In the genomic region with DNA sequence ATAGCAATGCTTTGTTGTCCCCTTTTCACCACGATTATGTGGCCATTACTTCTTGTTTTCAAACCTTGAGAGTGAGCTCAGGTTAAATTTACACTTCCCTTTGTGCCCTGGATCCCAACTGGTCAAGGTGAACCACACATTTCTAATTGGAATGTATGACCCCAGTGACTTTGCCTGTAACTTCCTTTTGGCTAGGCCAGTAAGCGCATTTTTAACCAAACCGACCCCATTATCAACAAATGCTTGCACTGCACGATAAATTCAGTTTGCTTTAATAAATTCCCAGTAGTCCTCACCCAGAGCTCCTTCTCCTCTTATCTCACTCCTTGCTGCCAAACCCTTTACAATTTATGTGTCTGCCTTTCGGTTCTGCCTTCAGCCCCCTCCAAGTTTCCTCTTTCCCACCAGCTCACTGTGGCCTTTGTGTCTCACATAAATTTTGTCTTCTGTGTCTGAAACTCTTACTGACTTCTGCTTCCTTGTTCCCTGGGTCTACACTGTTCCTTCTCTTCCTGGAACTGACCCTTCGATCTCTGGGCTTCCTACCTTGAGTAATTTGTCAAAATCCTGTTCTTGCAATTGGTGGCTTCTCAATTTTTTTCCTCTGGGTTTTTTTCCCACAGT, we compare ENCODE assay signal across 25 cellular contexts. TPM values are rescaled to one million over a fixed set of nuclear protein-coding genes. Genes with fewer than 3 reads are reported as not detected.
DNase-seq lines count a peak whose midpoint lies in the region; ATAC-seq and TF ChIP-seq lines count a peak whose summit lies in the region.
"Had no signal": no experiment of that assay in that cellular context is flagged by ENCODE, and none has a peak within 500 bp of the region (broad histone marks: within the 10 kb centered on the region; RNA-seq: fewer than 3 reads in every experiment).

No MANE protein-coding gene starts in this region.

- H3K27me3 ChIP-seq in left ventricle myocardium inferior (ENCODE audit: low read depth) (no peaks in the 10 kb centered on the region), left lung (no peaks in the 10 kb centered on the region), Peyer's patch (no peaks in the 10 kb centered on the region)

- H3K36me3 ChIP-seq in left ventricle myocardium inferior (no peaks in the 10 kb centered on the region), left lung (no peaks in the 10 kb centered on the region), Peyer's patch (no peaks in the 10 kb centered on the region)
- H3K36me3 ChIP-seq: BE2C had no signal

- H3K27ac ChIP-seq in left ventricle myocardium inferior (replicated peaks) (no peak overlapping the region), left lung (peak overlapping the region in 1 of 2 donors; percentile 80), Peyer's patch (no peak overlapping the region)

- ATAC-seq in Right ventricle myocardium inferior = peak; percentile 46
- ATAC-seq in left lung = peak; percentile 52
- ATAC-seq in stimulated activated memory B cell treated with anti-CD40 and anti-IgM and Interleukin-4, amounts not matched to agents 10 μg/mL and 1 μg/mL and 100 μg/mL, for 72 hours = no peak
- ATAC-seq in activated naive CD8-positive, alpha-beta T cell treated with anti-CD3 and anti-CD28 coated beads, Interleukin-2, amount 50 U/mL, for 24 hours = no peak
- ATAC-seq: esophagus mucosa, left colon had no signal

- H3K9me3 Mint-ChIP-seq in stimulated activated memory B cell treated with anti-CD40 and anti-IgM and Interleukin-4, amounts not matched to agents 10 μg/mL and 1 μg/mL and 100 μg/mL, for 72 hours = peaks cover 4% of the 10 kb centered on the region
- H3K9me3 Mint-ChIP-seq in activated naive CD8-positive, alpha-beta T cell treated with anti-CD3 and anti-CD28 coated beads, Interleukin-2, amount 50 U/mL, for 24 hours = no peaks in the 10 kb centered on the region
- H3K9me3 Mint-ChIP-seq: central memory CD8-positive, alpha-beta T cell had no signal

- H3K4me1 ChIP-seq in left ventricle myocardium inferior (no peaks in the 10 kb centered on the region), left lung (peaks cover 0 to 55% of the 10 kb centered on the region in 2 donors), Peyer's patch (no peaks in the 10 kb centered on the region)
- H3K4me1 ChIP-seq: BE2C had no signal

- peaks cover 20% of the 10 kb centered on the region for H3K4me1 Mint-ChIP-seq in stimulated activated memory B cell treated with anti-CD40 and anti-IgM and Interleukin-4, amounts not matched to agents 10 μg/mL and 1 μg/mL and 100 μg/mL, for 72 hours
- peaks cover 34% of the 10 kb centered on the region for H3K4me1 Mint-ChIP-seq in activated naive CD8-positive, alpha-beta T cell treated with anti-CD3 and anti-CD28 coated beads, Interleukin-2, amount 50 U/mL, for 24 hours
- H3K4me1 Mint-ChIP-seq: central memory CD8-positive, alpha-beta T cell had no signal

- no peaks in the 10 kb centered on the region for H3K27me3 Mint-ChIP-seq in stimulated activated memory B cell treated with anti-CD40 and anti-IgM and Interleukin-4, amounts not matched to agents 10 μg/mL and 1 μg/mL and 100 μg/mL, for 72 hours
- no peaks in the 10 kb centered on the region for H3K27me3 Mint-ChIP-seq in activated naive CD8-positive, alpha-beta T cell treated with anti-CD3 and anti-CD28 coated beads, Interleukin-2, amount 50 U/mL, for 24 hours
- H3K27me3 Mint-ChIP-seq: activated CD4-positive, alpha-beta memory T cell treated with anti-CD3 and anti-CD28 coated beads, Interleukin-2, amount 10 ng/mL, durations not matched to agents 7 days and 5 days had no signal

- peak overlapping the region; percentile 4 for H3K27ac Mint-ChIP-seq in stimulated activated memory B cell treated with anti-CD40 and anti-IgM and Interleukin-4, amounts not matched to agents 10 μg/mL and 1 μg/mL and 100 μg/mL, for 72 hours
- H3K27ac Mint-ChIP-seq in activated naive CD8-positive, alpha-beta T cell treated with anti-CD3 and anti-CD28 coated beads, Interleukin-2, amount 50 U/mL, for 24 hours = no peak overlapping the region
- H3K27ac Mint-ChIP-seq: activated CD4-positive, alpha-beta memory T cell treated with anti-CD3 and anti-CD28 coated beads, Interleukin-2, amount 10 ng/mL, durations not matched to agents 7 days and 5 days had no signal

- intact Hi-C loops in Right ventricle myocardium inferior (cut with DNase I) = no loop called here
- intact Hi-C loops in left ventricle myocardium inferior (cut with micrococcal nuclease) = no loop called here
- intact Hi-C loops in left lung (cut with DNase I) = no loop called here

- H3K4me3 Mint-ChIP-seq in stimulated activated memory B cell treated with anti-CD40 and anti-IgM and Interleukin-4, amounts not matched to agents 10 μg/mL and 1 μg/mL and 100 μg/mL, for 72 hours = no peak overlapping the region
- no peak overlapping the region for H3K4me3 Mint-ChIP-seq in activated naive CD8-positive, alpha-beta T cell treated with anti-CD3 and anti-CD28 coated beads, Interleukin-2, amount 50 U/mL, for 24 hours
- H3K4me3 Mint-ChIP-seq: activated CD4-positive, alpha-beta memory T cell treated with anti-CD3 and anti-CD28 coated beads, Interleukin-2, amount 10 ng/mL, durations not matched to agents 7 days and 5 days; central memory CD8-positive, alpha-beta T cell had no signal

- TF ChIP-seq POLR2A in Peyer's patch (IDR thresholded peaks at IDR 0.05) = no peak

- TF ChIP-seq CTCF in left ventricle myocardium inferior (IDR thresholded peaks at IDR 0.05; ENCODE audit: borderline replicate concordance) (no peak), left lung (IDR thresholded peaks at IDR 0.05) (no peak), Peyer's patch (IDR thresholded peaks at IDR 0.05) (no peak)

- peaks cover 5% of the 10 kb centered on the region for H3K9me3 ChIP-seq in left ventricle myocardium inferior (replicated peaks)
- H3K9me3 ChIP-seq in left lung = no peaks in the 10 kb centered on the region
- no peaks in the 10 kb centered on the region for H3K9me3 ChIP-seq in Peyer's patch
- H3K9me3 ChIP-seq: BE2C had no signal

- DNase-seq in Right ventricle myocardium inferior (ENCODE audit: missing footprints) (no peak), left ventricle myocardium inferior (no peak), SKM-1 (lab: John Stamatoyannopoulos, UW; ENCODE audit: unreplicated experiment) (peak; percentile 54), left lung (no peak), Peyer's patch (no peak)
- DNase-seq in activated naive CD8-positive, alpha-beta T cell treated with anti-CD3 and anti-CD28 coated beads, Interleukin-2, amount 50 U/mL, for 24 hours = no peak
- no peak for DNase-seq in activated effector memory CD4-positive, alpha-beta T cell treated with anti-CD3 and anti-CD28 coated beads, Interleukin-2, amount 50 U/mL, for 16 hours
- DNase-seq: activated CD4-positive, alpha-beta memory T cell treated with anti-CD3 and anti-CD28 coated beads, Interleukin-2, amount 10 ng/mL, durations not matched to agents 7 days and 5 days; activated CD4-positive, CD25-positive, alpha-beta regulatory T cell; activated naive CD4-positive, alpha-beta T cell treated with Interleukin-2 at 50 U/mL for 16 hours; BE2C; effector CD8-positive, alpha-beta T cell; EL; H7; KG1; left colon; NCI-H1048; NCI-H2081; right cardiac atrium; SHP77; stimulated activated CD4-positive, alpha-beta T cell treated with anti-CD3 and anti-CD28 coated beads, Interleukin-15, amount 100 ng/mL, for 24 hours; T-helper 2 cell had no signal

- peaks cover 15% of the 10 kb centered on the region for H3K36me3 Mint-ChIP-seq in stimulated activated memory B cell treated with anti-CD40 and anti-IgM and Interleukin-4, amounts not matched to agents 10 μg/mL and 1 μg/mL and 100 μg/mL, for 72 hours
- H3K36me3 Mint-ChIP-seq in activated naive CD8-positive, alpha-beta T cell treated with anti-CD3 and anti-CD28 coated beads, Interleukin-2, amount 50 U/mL, for 24 hours (ENCODE audit: low read depth) = peaks cover 3% of the 10 kb centered on the region

- H3K4me3 ChIP-seq in left ventricle myocardium inferior = no peak overlapping the region
- H3K4me3 ChIP-seq in left lung = no peak overlapping the region
- H3K4me3 ChIP-seq in Peyer's patch = no peak overlapping the region

RNA-seq across cellular contexts. Expression of gene TBXAS1, which starts 58.9 kb away (rescaled TPM):
- total RNA-seq in Right ventricle myocardium inferior (6.0 TPM), left ventricle myocardium inferior (3.9 TPM), left lung (100 to 1,000 TPM in 1 of 2 donors, 10 to 100 TPM in 1; 38.4 to 103 TPM), Peyer's patch (100 to 1,000 TPM in 1 of 4 donors, 10 to 100 TPM in 3; 11.2 to 227 (median 33.9) TPM)

Comparison
In these comparisons a context has a peak if more than half of its experiments do, and no peak if none do; other contexts are left out.
1. ATAC-seq: peak in Right ventricle myocardium inferior (single experiment) and left lung (single experiment); none in stimulated activated memory B cell treated with anti-CD40 and anti-IgM and Interleukin-4, amounts not matched to agents 10 μg/mL and 1 μg/mL and 100 μg/mL, for 72 hours (single experiment) and activated naive CD8-positive, alpha-beta T cell treated with anti-CD3 and anti-CD28 coated beads, Interleukin-2, amount 50 U/mL, for 24 hours (single experiment).